ENCODE assay signal across 11 cellular contexts in genomic region chr6:28814032-28814976, GRCh38.
A peak's percentile ranks its signal among the peaks of the same experiment; 100 is the strongest.
DNase-seq lines count a peak whose midpoint lies in the region; ATAC-seq lines count a peak whose summit lies in the region.
"Had no signal": no experiment of that assay in that cellular context is flagged by ENCODE, and none has a peak within 500 bp of the region (broad histone marks: within the 10 kb centered on the region; RNA-seq: fewer than 3 reads in every experiment).

No MANE protein-coding gene starts in this region.

- H3K36me3 ChIP-seq in skeletal muscle satellite cell (ENCODE audit: insufficient read depth, low read length) = no peaks in the 10 kb centered on the region

- H3K36me3 Mint-ChIP-seq in activated T-cell treated with anti-CD3 and anti-CD28 coated beads, Interleukin-2, amount 50 U/mL, for 72 hours (ENCODE audit: insufficient read depth in 2 of 2) = peaks cover 15% of the 10 kb centered on the region in 2 donors
- H3K36me3 Mint-ChIP-seq in activated naive CD8-positive, alpha-beta T cell = peaks cover 17% of the 10 kb centered on the region
- H3K36me3 Mint-ChIP-seq: stimulated activated memory B cell treated with anti-CD40 and anti-IgM and Interleukin-4, amounts not matched to agents 10 μg/mL and 1 μg/mL and 100 μg/mL, for 72 hours had no signal

- no peak for ATAC-seq in activated T-cell treated with anti-CD3 and anti-CD28 coated beads, Interleukin-2, amount 50 U/mL, for 72 hours (replicated peaks in 1 of 2)
- no peak for ATAC-seq in GM19467 (IDR thresholded peaks at IDR 0.05; ENCODE audit: unreplicated experiment)
- ATAC-seq in HG02759 (IDR thresholded peaks at IDR 0.05; ENCODE audit: unreplicated experiment) = no peak
- ATAC-seq: foreskin keratinocyte; stimulated activated memory B cell treated with anti-CD40 and anti-IgM and Interleukin-4, amounts not matched to agents 10 μg/mL and 1 μg/mL and 100 μg/mL, for 72 hours had no signal

- H3K9ac ChIP-seq in skeletal muscle satellite cell (ENCODE audit: low read depth, low read length) = no peak overlapping the region

- peaks cover 64% of the 10 kb centered on the region for H3K27me3 ChIP-seq in skeletal muscle satellite cell (ENCODE audit: control insufficient read depth, insufficient read depth, low read length)

- peak overlapping the region; percentile 48 for H3K27ac Mint-ChIP-seq in activated T-cell treated with anti-CD3 and anti-CD28 coated beads, Interleukin-2, amount 50 U/mL, for 72 hours
- H3K27ac Mint-ChIP-seq in activated naive CD8-positive, alpha-beta T cell = no peak overlapping the region
- H3K27ac Mint-ChIP-seq: stimulated activated memory B cell treated with anti-CD40 and anti-IgM and Interleukin-4, amounts not matched to agents 10 μg/mL and 1 μg/mL and 100 μg/mL, for 72 hours had no signal

- H3K4me3 ChIP-seq in iPS-11a (ENCODE audit: low read depth, low read length) (peak overlapping the region; percentile 47), skeletal muscle satellite cell (ENCODE audit: low read length) (peak overlapping the region; percentile 52)

- peaks cover 63% of the 10 kb centered on the region for H3K4me1 Mint-ChIP-seq in activated T-cell treated with anti-CD3 and anti-CD28 coated beads, Interleukin-2, amount 50 U/mL, for 72 hours (ENCODE audit: low read depth)
- H3K4me1 Mint-ChIP-seq in activated naive CD8-positive, alpha-beta T cell (ENCODE audit: low read depth) = peaks cover 24% of the 10 kb centered on the region

- H3K4me3 Mint-ChIP-seq in activated T-cell treated with anti-CD3 and anti-CD28 coated beads, Interleukin-2, amount 50 U/mL, for 72 hours = peak overlapping the region; percentile 80 to 82
- H3K4me3 Mint-ChIP-seq in activated naive CD8-positive, alpha-beta T cell = peak overlapping the region; percentile 64
- H3K4me3 Mint-ChIP-seq: stimulated activated memory B cell treated with anti-CD40 and anti-IgM and Interleukin-4, amounts not matched to agents 10 μg/mL and 1 μg/mL and 100 μg/mL, for 72 hours had no signal

- H3K9me3 ChIP-seq in skeletal muscle satellite cell (replicated peaks; ENCODE audit: low read length) = no peaks in the 10 kb centered on the region

- H3K9me3 Mint-ChIP-seq in activated T-cell treated with anti-CD3 and anti-CD28 coated beads, Interleukin-2, amount 50 U/mL, for 72 hours = peaks cover 1 to 2% of the 10 kb centered on the region in 2 donors
- peaks cover 8% of the 10 kb centered on the region for H3K9me3 Mint-ChIP-seq in activated naive CD8-positive, alpha-beta T cell (ENCODE audit: low read depth)

- H3K4me1 ChIP-seq in skeletal muscle satellite cell (ENCODE audit: control insufficient read depth, insufficient read depth, low read length) = peaks cover 4% of the 10 kb centered on the region
- H3K4me1 ChIP-seq: foreskin keratinocyte had no signal

- H3K4me2 ChIP-seq in skeletal muscle satellite cell (ENCODE audit: low read length) = peak overlapping the region; percentile 55

- H3K27me3 Mint-ChIP-seq in activated T-cell treated with anti-CD3 and anti-CD28 coated beads, Interleukin-2, amount 50 U/mL, for 72 hours (ENCODE audit: low read depth) = peaks cover 98% of the 10 kb centered on the region
- peaks cover 81% of the 10 kb centered on the region for H3K27me3 Mint-ChIP-seq in activated naive CD8-positive, alpha-beta T cell

- DNase-seq in activated T-cell treated with anti-CD3 and anti-CD28 coated beads, Interleukin-2, amount 50 U/mL, for 72 hours = no peak
- DNase-seq in activated T-cell treated with anti-CD3 and anti-CD28 coated beads, Interleukin-2, amount 50 U/mL, for 1 hour = no peak
- no peak for DNase-seq in cortex of kidney (lab: John Stamatoyannopoulos, UW)
- DNase-seq: C1 segment of cervical spinal cord, foreskin keratinocyte had no signal
